19 cellular contexts compared by ENCODE assay signal in the genomic region with DNA sequence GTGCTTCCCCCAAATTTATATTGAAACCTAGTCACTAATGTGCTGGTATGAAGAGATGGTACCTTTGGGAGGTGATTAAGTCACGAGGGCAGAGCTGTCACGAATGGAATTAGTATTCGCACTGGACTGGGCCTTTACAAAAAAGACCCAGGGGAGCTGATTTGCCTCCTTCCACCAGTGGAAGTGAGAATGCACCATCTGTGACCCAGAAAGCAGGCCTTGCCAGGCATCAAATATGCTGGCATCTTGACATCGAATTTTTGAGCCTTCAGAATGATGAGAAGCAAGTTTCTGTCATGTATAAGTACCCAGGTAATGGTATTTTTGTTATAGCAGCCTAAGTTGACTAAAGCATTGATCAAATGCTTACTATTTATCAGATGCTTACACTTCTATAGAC.
DNase-seq lines count a peak whose midpoint lies in the region; TF ChIP-seq lines count a peak whose summit lies in the region.
"Had no signal": no experiment of that assay in that cellular context is flagged by ENCODE, and none has a peak within 500 bp of the region (broad histone marks: within the 10 kb centered on the region; RNA-seq: fewer than 3 reads in every experiment).

No MANE protein-coding gene starts in this region.

- H3K36me3 ChIP-seq in neural cell (ENCODE audit: insufficient read depth, low read length) = no peaks in the 10 kb centered on the region
- H3K36me3 ChIP-seq: BLaER1 treated with 17β-estradiol and CSF1 and Interleukin-3, amounts not matched to agents 10 nM and 100 nM had no signal

- DNase-seq in DMS 273 (lab: John Stamatoyannopoulos, UW; ENCODE audit: unreplicated experiment) = peak; percentile 2
- DNase-seq in DMS 273 treated with DMSO at 0.1 percent for 48 hours (lab: John Stamatoyannopoulos, UW) = no peak
- peak; percentile 41 for DNase-seq in NCI-H2171 treated with DMSO at 0.1 percent for 48 hours (lab: John Stamatoyannopoulos, UW)
- no peak for DNase-seq in NCI-H2171 (lab: John Stamatoyannopoulos, UW)
- DNase-seq in cerebellar cortex (ENCODE audit: low spot score) = peak; percentile 74
- DNase-seq in NCI-H226 = no peak
- DNase-seq in activated naive CD4-positive, alpha-beta T cell treated with Interleukin-2 at 50 U/mL for 16 hours = no peak
- DNase-seq: AML-193; Caco-2; Calu3; CD4-positive, alpha-beta T cell; CD8-positive, alpha-beta T cell; GDM1 had no signal

- H3K9ac ChIP-seq in neural cell (ENCODE audit: low read length) = no peak overlapping the region
- H3K9ac ChIP-seq: BLaER1 treated with 17β-estradiol and CSF1 and Interleukin-3, amounts not matched to agents 10 nM and 100 nM had no signal

- H3K9me2 ChIP-seq in neural cell (ENCODE audit: insufficient read depth, low read length) = no peaks in the 10 kb centered on the region

- H3K9me3 ChIP-seq in neural cell (ENCODE audit: low read length) = no peaks in the 10 kb centered on the region
- H3K9me3 ChIP-seq: A549; BLaER1 treated with 17β-estradiol and CSF1 and Interleukin-3, amounts not matched to agents 10 nM and 100 nM; Caco-2 had no signal

- TF ChIP-seq CTCF in neural cell (IDR thresholded peaks at IDR 0.05; ENCODE audit: poor library complexity, severe bottlenecking) = no peak

- H2AFZ ChIP-seq in neural cell (ENCODE audit: low read depth, low read length) = no peak overlapping the region

- TF ChIP-seq EP300 in neural cell (conservative IDR thresholded peaks at IDR 0.05; ENCODE audit: poor library complexity, severe bottlenecking) = no peak

- H3K79me2 ChIP-seq in neural cell (replicated peaks; ENCODE audit: insufficient read depth, low read length) = no peaks in the 10 kb centered on the region

- no peaks in the 10 kb centered on the region for H3K27me3 ChIP-seq in neural cell (ENCODE audit: insufficient read depth, low read depth, low read length)
- H3K27me3 ChIP-seq: BLaER1 treated with 17β-estradiol and CSF1 and Interleukin-3, amounts not matched to agents 10 nM and 100 nM had no signal

- H3K4me3 ChIP-seq in neural cell (ENCODE audit: low read length) = peak overlapping the region; percentile 1
- H3K4me3 ChIP-seq: A549; BLaER1 treated with 17β-estradiol and CSF1 and Interleukin-3, amounts not matched to agents 10 nM and 100 nM; GM12878 had no signal

- H3K27ac ChIP-seq in neural cell (ENCODE audit: low read length) = peak overlapping the region; percentile 32
- H3K27ac ChIP-seq: 22Rv1; A549; BLaER1 treated with 17β-estradiol and CSF1 and Interleukin-3, amounts not matched to agents 10 nM and 100 nM; C4-2B had no signal

- peak overlapping the region; percentile 17 for H3K4me2 ChIP-seq in neural cell (ENCODE audit: low read length)
- H3K4me2 ChIP-seq: A549; BLaER1 treated with 17β-estradiol and CSF1 and Interleukin-3, amounts not matched to agents 10 nM and 100 nM had no signal

- no peaks in the 10 kb centered on the region for H4K20me1 ChIP-seq in neural cell (ENCODE audit: insufficient read depth)
- H4K20me1 ChIP-seq: BLaER1 treated with 17β-estradiol and CSF1 and Interleukin-3, amounts not matched to agents 10 nM and 100 nM had no signal

- H3F3A ChIP-seq in neural cell (ENCODE audit: insufficient read depth, low read length, poor library complexity, severe bottlenecking) = peaks cover 8% of the 10 kb centered on the region

- no peak for TF ChIP-seq RAD21 in neural cell (conservative IDR thresholded peaks at IDR 0.05)

TF ChIP-seq in neural cell, 6 proteins besides CTCF, POLR2A, EP300 and RAD21:
- TF ChIP-seq, protein P1, sequence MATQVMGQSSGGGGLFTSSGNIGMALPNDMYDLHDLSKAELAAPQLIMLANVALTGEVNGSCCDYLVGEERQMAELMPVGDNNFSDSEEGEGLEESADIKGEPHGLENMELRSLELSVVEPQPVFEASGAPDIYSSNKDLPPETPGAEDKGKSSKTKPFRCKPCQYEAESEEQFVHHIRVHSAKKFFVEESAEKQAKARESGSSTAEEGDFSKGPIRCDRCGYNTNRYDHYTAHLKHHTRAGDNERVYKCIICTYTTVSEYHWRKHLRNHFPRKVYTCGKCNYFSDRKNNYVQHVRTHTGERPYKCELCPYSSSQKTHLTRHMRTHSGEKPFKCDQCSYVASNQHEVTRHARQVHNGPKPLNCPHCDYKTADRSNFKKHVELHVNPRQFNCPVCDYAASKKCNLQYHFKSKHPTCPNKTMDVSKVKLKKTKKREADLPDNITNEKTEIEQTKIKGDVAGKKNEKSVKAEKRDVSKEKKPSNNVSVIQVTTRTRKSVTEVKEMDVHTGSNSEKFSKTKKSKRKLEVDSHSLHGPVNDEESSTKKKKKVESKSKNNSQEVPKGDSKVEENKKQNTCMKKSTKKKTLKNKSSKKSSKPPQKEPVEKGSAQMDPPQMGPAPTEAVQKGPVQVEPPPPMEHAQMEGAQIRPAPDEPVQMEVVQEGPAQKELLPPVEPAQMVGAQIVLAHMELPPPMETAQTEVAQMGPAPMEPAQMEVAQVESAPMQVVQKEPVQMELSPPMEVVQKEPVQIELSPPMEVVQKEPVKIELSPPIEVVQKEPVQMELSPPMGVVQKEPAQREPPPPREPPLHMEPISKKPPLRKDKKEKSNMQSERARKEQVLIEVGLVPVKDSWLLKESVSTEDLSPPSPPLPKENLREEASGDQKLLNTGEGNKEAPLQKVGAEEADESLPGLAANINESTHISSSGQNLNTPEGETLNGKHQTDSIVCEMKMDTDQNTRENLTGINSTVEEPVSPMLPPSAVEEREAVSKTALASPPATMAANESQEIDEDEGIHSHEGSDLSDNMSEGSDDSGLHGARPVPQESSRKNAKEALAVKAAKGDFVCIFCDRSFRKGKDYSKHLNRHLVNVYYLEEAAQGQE (IDR thresholded peaks at IDR 0.05; ENCODE audit: borderline replicate concordance) = no peak
- TF ChIP-seq MXI1 (conservative IDR thresholded peaks at IDR 0.05; ENCODE audit: poor library complexity, severe bottlenecking) (no peak), POLR2AphosphoS5 (IDR thresholded peaks at IDR 0.05) (no peak), TAF1 (IDR thresholded peaks at IDR 0.05; ENCODE audit: low read depth) (no peak), SMC3 (conservative IDR thresholded peaks at IDR 0.05; ENCODE audit: poor library complexity) (no peak)

Comparison
In these comparisons a context has a peak if more than half of its experiments do, and no peak if none do; other contexts are left out.
1. DNase-seq: peak in DMS 273 (single experiment), NCI-H2171 treated with DMSO at 0.1 percent for 48 hours (single experiment) and cerebellar cortex (single experiment); none in DMS 273 treated with DMSO at 0.1 percent for 48 hours (single experiment), NCI-H2171 (single experiment), NCI-H226 (single experiment) and activated naive CD4-positive, alpha-beta T cell treated with Interleukin-2 at 50 U/mL for 16 hours (single experiment).